In the genomic region with DNA sequence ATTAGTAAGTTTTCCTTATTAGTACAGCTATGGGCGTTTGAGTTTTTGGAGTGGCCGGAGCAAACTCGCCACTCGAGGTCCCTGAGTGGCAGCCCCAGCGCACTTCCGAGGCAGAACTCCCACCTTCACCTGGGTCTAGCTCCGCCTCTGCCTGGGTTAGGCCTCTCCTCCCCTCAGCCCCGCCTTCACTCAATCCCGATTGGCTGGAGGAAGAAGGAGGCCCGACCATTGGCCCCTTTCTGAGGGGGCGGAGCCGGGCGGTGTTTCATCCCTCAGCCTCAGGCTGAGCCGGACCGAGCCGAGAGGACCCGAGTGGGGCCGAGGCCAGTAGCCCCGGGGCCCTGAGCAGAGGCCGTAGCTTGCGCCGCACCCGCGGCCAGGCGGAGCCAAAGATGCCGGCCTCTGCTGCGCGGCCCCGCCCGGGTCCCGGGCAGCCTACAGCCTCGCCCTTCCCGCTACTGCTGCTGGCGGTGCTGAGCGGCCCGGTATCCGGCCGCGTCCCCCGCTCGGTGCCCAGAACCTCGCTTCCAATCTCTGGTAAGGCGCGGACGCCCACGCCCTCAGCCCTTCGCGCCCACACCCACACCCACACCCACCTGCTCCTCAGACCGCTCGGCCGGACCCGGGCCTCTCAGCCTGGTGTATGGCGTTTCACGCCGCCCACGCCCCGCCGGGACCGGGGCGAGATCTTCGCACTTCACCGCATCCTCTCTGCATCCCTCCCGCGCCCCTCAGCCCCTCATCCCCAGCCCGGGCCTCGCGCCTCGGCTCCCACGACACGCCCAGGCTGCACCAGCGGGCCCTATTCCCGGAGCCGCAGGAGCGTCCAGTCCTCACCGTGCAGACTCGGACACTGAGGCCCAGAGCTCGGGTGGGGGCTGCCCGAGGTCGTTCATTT, we compare ENCODE assay signal across 8 cellular contexts. TPM values are rescaled to one million over a fixed set of nuclear protein-coding genes. Genes with fewer than 3 reads are reported as not detected.
DNase-seq lines count a peak whose midpoint lies in the region; ATAC-seq and TF ChIP-seq lines count a peak whose summit lies in the region.

A gene with protein sequence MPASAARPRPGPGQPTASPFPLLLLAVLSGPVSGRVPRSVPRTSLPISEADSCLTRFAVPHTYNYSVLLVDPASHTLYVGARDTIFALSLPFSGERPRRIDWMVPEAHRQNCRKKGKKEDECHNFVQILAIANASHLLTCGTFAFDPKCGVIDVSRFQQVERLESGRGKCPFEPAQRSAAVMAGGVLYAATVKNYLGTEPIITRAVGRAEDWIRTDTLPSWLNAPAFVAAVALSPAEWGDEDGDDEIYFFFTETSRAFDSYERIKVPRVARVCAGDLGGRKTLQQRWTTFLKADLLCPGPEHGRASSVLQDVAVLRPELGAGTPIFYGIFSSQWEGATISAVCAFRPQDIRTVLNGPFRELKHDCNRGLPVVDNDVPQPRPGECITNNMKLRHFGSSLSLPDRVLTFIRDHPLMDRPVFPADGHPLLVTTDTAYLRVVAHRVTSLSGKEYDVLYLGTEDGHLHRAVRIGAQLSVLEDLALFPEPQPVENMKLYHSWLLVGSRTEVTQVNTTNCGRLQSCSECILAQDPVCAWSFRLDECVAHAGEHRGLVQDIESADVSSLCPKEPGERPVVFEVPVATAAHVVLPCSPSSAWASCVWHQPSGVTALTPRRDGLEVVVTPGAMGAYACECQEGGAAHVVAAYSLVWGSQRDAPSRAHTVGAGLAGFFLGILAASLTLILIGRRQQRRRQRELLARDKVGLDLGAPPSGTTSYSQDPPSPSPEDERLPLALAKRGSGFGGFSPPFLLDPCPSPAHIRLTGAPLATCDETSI (plus strand): TSS at position 263 of the 898 bp plus-strand sequence. CDS start 130 bp downstream, at position 393.

- peak within 1 kb of the TSS; percentile 50 to 52 for H3K27ac ChIP-seq in right atrium auricular region
- H3K27ac ChIP-seq in uterus: peak within 1 kb of the TSS; percentile 39 to 64

- H3K4me3 ChIP-seq in right atrium auricular region (peak within 1 kb of the TSS; percentile 69), uterus (peak within 1 kb of the TSS; percentile 53 to 54)

- peak; percentile 96 for DNase-seq in NCI-H1694 (lab: John Stamatoyannopoulos, UW)
- peak; percentile 87 to 91 (median 90) for DNase-seq in T-helper 17 cell
- DNase-seq in anterior cingulate cortex (lab: John Stamatoyannopoulos, UW): peak; percentile 64 to 98 (median 93)
- peak; percentile 94 for DNase-seq in right atrium auricular region (ENCODE audit: low spot score)
- DNase-seq in pulmonary artery endothelial cell (ENCODE audit: low read depth, low spot score): peak; percentile 69
- DNase-seq in uterus: peak; percentile 95 to 96

- no peaks in the 10 kb centered on the region for H3K27me3 ChIP-seq in right atrium auricular region
- H3K27me3 ChIP-seq in uterus: peaks cover 0 to 2% of the 10 kb centered on the region in 2 donors

- TF ChIP-seq POLR2A in uterus (IDR thresholded peaks at IDR 0.05): peak; percentile 73 to 79

- H3K4me3 Mint-ChIP-seq in T-helper 17 cell: peak within 1 kb of the TSS; percentile 94

- TF ChIP-seq CTCF in right atrium auricular region (IDR thresholded peaks at IDR 0.05) (no peak), uterus (IDR thresholded peaks at IDR 0.05) (no peak)

- intact Hi-C loops in uterus (cut with DNase I; ENCODE audit: low total_unique reads): no loop called here

- peaks cover 19% of the 10 kb centered on the region for H3K4me1 Mint-ChIP-seq in T-helper 17 cell

- H3K4me1 ChIP-seq in right atrium auricular region: peaks cover 0 to 14% of the 10 kb centered on the region in 2 donors
- no peaks in the 10 kb centered on the region for H3K4me1 ChIP-seq in uterus

- ATAC-seq in GM18498 (IDR thresholded peaks at IDR 0.05; ENCODE audit: unreplicated experiment) (peak; percentile 100), HG02885 (IDR thresholded peaks at IDR 0.05; ENCODE audit: poor library complexity, unreplicated experiment) (peak; percentile 100), T-helper 17 cell (peak; percentile 100)

- peaks cover 3% of the 10 kb centered on the region for H3K36me3 Mint-ChIP-seq in T-helper 17 cell (ENCODE audit: low read depth)

- peaks cover 12% of the 10 kb centered on the region for H3K27me3 Mint-ChIP-seq in T-helper 17 cell

- H3K27ac Mint-ChIP-seq in T-helper 17 cell: peak within 1 kb of the TSS; percentile 79

- no peaks in the 10 kb centered on the region for H3K9me3 ChIP-seq in T-helper 17 cell (ENCODE audit: control insufficient read depth, low read length, poor library complexity, severe bottlenecking)
- no peaks in the 10 kb centered on the region for H3K9me3 ChIP-seq in right atrium auricular region
- H3K9me3 ChIP-seq in uterus: no peaks in the 10 kb centered on the region

- H3K36me3 ChIP-seq in right atrium auricular region (no peaks in the 10 kb centered on the region), uterus (no peaks in the 10 kb centered on the region)

RNA-seq across cellular contexts. Expression of the gene that starts here (rescaled TPM):
- total RNA-seq in T-helper 17 cell (10 to 100 TPM in 1 of 2 donors, 1 to 10 TPM in 1; 9.5 to 11.1 TPM), right atrium auricular region (1 to 10 TPM; 3.0 to 3.9 TPM), pulmonary artery endothelial cell (5.5 and 6.4 TPM in 2 replicates), uterus (10 to 100 TPM in 1 of 4 donors, 1 to 10 TPM in 3; 1.3 to 14.5 (median 4.8) TPM)

Comparison
In these comparisons a context has a peak if more than half of its experiments do, and no peak if none do; other contexts are left out.
1. Peak in every context shown above with its lines: DNase-seq, ATAC-seq, H3K4me3 ChIP-seq and H3K27ac ChIP-seq.